In genomic region chr16:3554351-3554928, GRCh38 we compare ENCODE assay signal across 28 cellular contexts. TPM values are rescaled to one million over a fixed set of nuclear protein-coding genes. Genes with fewer than 3 reads are reported as not detected.
"Had no signal": no experiment of that assay in that cellular context is flagged by ENCODE, and none has a peak within 500 bp of the region (broad histone marks: within the 10 kb centered on the region; RNA-seq: fewer than 3 reads in every experiment).

No MANE protein-coding gene starts in this region.

- H3K27ac Mint-ChIP-seq: activated T-helper 17 cell treated with anti-CD3 and anti-CD28 coated beads, Interleukin-2, amount 50 U/mL, for 72 hours; endodermal cell; neural progenitor cell had no signal

- H3K4me3 Mint-ChIP-seq: activated T-helper 17 cell treated with anti-CD3 and anti-CD28 coated beads, Interleukin-2, amount 50 U/mL, for 72 hours; endodermal cell; neural progenitor cell; stimulated activated naive CD8-positive, alpha-beta T cell treated with anti-CD3 and anti-CD28 coated beads, Interleukin-15, amount 100 ng/mL, for 72 hours had no signal

- H3K4me3 ChIP-seq: body of pancreas, dorsolateral prefrontal cortex, left lung, neural progenitor cell, psoas muscle, suprapubic skin, vagina had no signal

- H3K36me3 ChIP-seq: neural progenitor cell, suprapubic skin, vagina, WERI-Rb-1 had no signal

- H3K9me3 ChIP-seq: body of pancreas, left lung, psoas muscle, suprapubic skin, vagina had no signal

- H3K9me3 Mint-ChIP-seq: activated T-helper 17 cell treated with anti-CD3 and anti-CD28 coated beads, Interleukin-2, amount 50 U/mL, for 72 hours; endodermal cell; neural progenitor cell had no signal

- H3K27ac ChIP-seq: body of pancreas, dorsolateral prefrontal cortex, epithelial cell of prostate, left lung, neural progenitor cell, psoas muscle, suprapubic skin, vagina, WERI-Rb-1 had no signal

- H3K36me3 Mint-ChIP-seq: neural progenitor cell had no signal

- H3K9ac ChIP-seq: neural progenitor cell had no signal

- H3K27me3 Mint-ChIP-seq: activated T-helper 17 cell treated with anti-CD3 and anti-CD28 coated beads, Interleukin-2, amount 50 U/mL, for 72 hours; stimulated activated naive CD8-positive, alpha-beta T cell treated with anti-CD3 and anti-CD28 coated beads, Interleukin-15, amount 100 ng/mL, for 72 hours had no signal

- DNase-seq: activated CD4-positive, alpha-beta T cell treated with anti-CD3 and anti-CD28 coated beads, Interleukin-2, amount 50 U/mL, for 4 hours; activated naive CD4-positive, alpha-beta T cell treated with Interleukin-2 at 50 U/mL for 16 hours; activated T-cell treated with anti-CD3 and anti-CD28 coated beads for 4 hours; body of pancreas; dorsolateral prefrontal cortex; endodermal cell; foreskin fibroblast; hippocampal formation; psoas muscle; right cardiac atrium; stimulated activated CD4-positive, alpha-beta T cell treated with anti-CD3 and anti-CD28 coated beads, Interleukin-2, amount 100 ng/mL, for 48 hours; stimulated activated naive CD8-positive, alpha-beta T cell treated with anti-CD3 and anti-CD28 coated beads, Interleukin-15, amount 100 ng/mL, for 72 hours; T-helper 1 cell; trophoblast cell; WERI-Rb-1 had no signal

- H3K4me1 Mint-ChIP-seq: stimulated activated naive CD8-positive, alpha-beta T cell treated with anti-CD3 and anti-CD28 coated beads, Interleukin-15, amount 100 ng/mL, for 72 hours had no signal

- H3K4me1 ChIP-seq: body of pancreas, left lung, psoas muscle, suprapubic skin, vagina had no signal

- H3K27me3 ChIP-seq: body of pancreas, dorsolateral prefrontal cortex, left lung, neural progenitor cell, suprapubic skin, vagina had no signal

- H3K4me2 ChIP-seq: neural progenitor cell had no signal

- ATAC-seq: activated T-helper 17 cell treated with anti-CD3 and anti-CD28 coated beads, Interleukin-2, amount 50 U/mL, for 72 hours; body of pancreas; left lung; psoas muscle; right cardiac atrium; stimulated activated naive CD8-positive, alpha-beta T cell treated with anti-CD3 and anti-CD28 coated beads, Interleukin-15, amount 100 ng/mL, for 72 hours had no signal

RNA-seq across cellular contexts. Expression of gene NLRC3, which starts 22.8 kb away (rescaled TPM):
- total RNA-seq: myocyte had no signal

RNA-seq across cellular contexts. Expression of gene C16orf90, which starts 59.2 kb away (rescaled TPM):
- total RNA-seq: activated T-helper 17 cell treated with anti-CD3 and anti-CD28 coated beads, Interleukin-2, amount 50 U/mL, for 72 hours; body of pancreas; cardiac septum; endodermal cell; glomerular endothelial cell; kidney epithelial cell; left lung; lung microvascular endothelial cell; myocyte; osteoblast; psoas muscle; right cardiac atrium; skeletal muscle tissue; suprapubic skin; vagina had no signal
- polyA plus RNA-seq: psoas muscle, right cardiac atrium had no signal
